In the genomic region with DNA sequence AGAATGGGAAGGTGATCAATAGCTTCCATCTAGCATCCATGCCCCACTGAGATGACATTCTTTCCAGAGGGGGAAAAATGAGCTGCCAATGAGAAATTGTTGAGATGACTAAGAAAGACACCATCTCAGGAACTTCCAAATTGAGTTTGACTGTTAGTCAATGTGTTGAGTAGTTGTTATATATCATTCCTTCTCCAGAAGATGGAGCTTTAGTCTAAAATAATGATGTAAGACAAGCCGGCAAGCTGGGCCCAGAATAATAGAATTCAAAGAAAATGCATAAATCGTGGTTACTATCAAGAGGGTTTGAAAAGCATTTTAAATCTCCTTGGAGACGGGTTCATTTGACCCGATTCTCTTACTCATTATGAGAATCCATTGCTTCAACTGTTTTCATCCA, we compare ENCODE assay signal across 10 cellular contexts.
A peak's percentile ranks its signal among the peaks of the same experiment; 100 is the strongest.
DNase-seq lines count a peak whose midpoint lies in the region.
"Had no signal": no experiment of that assay in that cellular context is flagged by ENCODE, and none has a peak within 500 bp of the region (broad histone marks: within the 10 kb centered on the region; RNA-seq: fewer than 3 reads in every experiment).

No MANE protein-coding gene starts in this region.

- peak; percentile 28 for DNase-seq in SIG-M5 treated with dmso at 0.1 percent for 504 hours (lab: John Stamatoyannopoulos, UW; ENCODE audit: unreplicated experiment)
- no peak for DNase-seq in SIG-M5 (lab: John Stamatoyannopoulos, UW)
- DNase-seq in NAMALWA (ENCODE audit: low spot score): peak; percentile 57
- peak; percentile 39 for DNase-seq in central memory CD4-positive, alpha-beta T cell
- peak; percentile 51 for DNase-seq in pons (ENCODE audit: low spot score)
- no peak for DNase-seq in 8988T
- no peak for DNase-seq in mesenteric fat pad (ENCODE audit: low spot score)
- no peak for DNase-seq in mucosa of gallbladder (ENCODE audit: low spot score)
- DNase-seq: IMR-90, pancreas had no signal

Comparison
In these comparisons a context has a peak if more than half of its experiments do, and no peak if none do; other contexts are left out.
1. DNase-seq: peak in SIG-M5 treated with dmso at 0.1 percent for 504 hours (single experiment), NAMALWA (single experiment), central memory CD4-positive, alpha-beta T cell (single experiment) and pons (single experiment); none in SIG-M5 (single experiment), 8988T (single experiment), mesenteric fat pad (single experiment) and mucosa of gallbladder (single experiment).